In genomic region chr9:93684806-93685553, GRCh38 we compare ENCODE assay signal across 12 cellular contexts.
A peak's percentile ranks its signal among the peaks of the same experiment; 100 is the strongest.
DNase-seq lines count a peak whose midpoint lies in the region; ATAC-seq and TF ChIP-seq lines count a peak whose summit lies in the region.
"Had no signal": no experiment of that assay in that cellular context is flagged by ENCODE, and none has a peak within 500 bp of the region (broad histone marks: within the 10 kb centered on the region; RNA-seq: fewer than 3 reads in every experiment).

No MANE protein-coding gene starts in this region.

- 36% methylated on average over 6 of the region's 11 CpGs for WGBS in right lobe of liver (ENCODE audit: insufficient coverage, low coverage, low lambda C conversion rate, missing lambda C conversion rate)

- H3K9me3 ChIP-seq in right lobe of liver, result peaks cover 0 to 5% (median 0%) of the 10 kb centered on the region in 4 donors
- H3K9me3 ChIP-seq: ovary had no signal

- peak; percentile 26 for DNase-seq in NCI-H1105 treated with DMSO at 0.1 percent for 48 hours (lab: John Stamatoyannopoulos, UW)
- no peak for DNase-seq in NCI-H1105 (lab: John Stamatoyannopoulos, UW)
- peak; percentile 80 to 89 for DNase-seq in Kasumi-1 (lab: John Stamatoyannopoulos, UW)
- peak; percentile 16 to 37 for DNase-seq in cardiac fibroblast (ENCODE audit: low read depth in 2 of 2)
- DNase-seq in neural crest cell (ENCODE audit: low read depth, low spot score), result no peak
- DNase-seq in stimulated activated CD4-positive, alpha-beta T cell treated with anti-CD3 and anti-CD28 coated beads, Interleukin-4, amount 100 ng/mL, for 1 hour, result no peak
- DNase-seq in right lobe of liver, result no peak
- no peak for DNase-seq in effector CD8-positive, alpha-beta T cell (lab: John Stamatoyannopoulos, UW)
- DNase-seq: central memory CD4-positive, alpha-beta T cell; PC-9 had no signal

- H3K4me1 ChIP-seq in right lobe of liver, result peaks cover 0 to 10% (median 0%) of the 10 kb centered on the region in 4 donors
- H3K4me1 ChIP-seq: A549 had no signal

- peak; percentile 41 for TF ChIP-seq CTCF in cardiac fibroblast (IDR thresholded peaks at IDR 0.05; ENCODE audit: low read depth, low read length)
- TF ChIP-seq CTCF in neural crest cell (conservative IDR thresholded peaks at IDR 0.05), result peak; percentile 46
- no peak for TF ChIP-seq CTCF in right lobe of liver (IDR thresholded peaks at IDR 0.05)

- H3K27ac ChIP-seq in right lobe of liver, result no peak overlapping the region
- H3K27ac ChIP-seq: A549, ovary, PC-9 had no signal

- intact Hi-C loops in right lobe of liver (cut with DNase I), result loop anchor here (5.0 kb wide), 1 partner anchor 277 kb away; no protein-coding TSS in a partner anchor

- H3K9me3 Mint-ChIP-seq in neural crest cell, result peaks cover 3% of the 10 kb centered on the region

- H3K4me3 Mint-ChIP-seq in neural crest cell, result no peak overlapping the region

- no peaks in the 10 kb centered on the region for H3K27me3 Mint-ChIP-seq in neural crest cell (ENCODE audit: low read depth)

- no peak overlapping the region for H3K4me3 ChIP-seq in cardiac fibroblast (replicated peaks in 1 of 2; ENCODE audit: low read depth in 2 of 2, low read length in 2 of 2)
- no peak overlapping the region for H3K4me3 ChIP-seq in right lobe of liver
- H3K4me3 ChIP-seq: A549, ovary, PC-9 had no signal

- H3K36me3 ChIP-seq in right lobe of liver, result no peaks in the 10 kb centered on the region
- H3K36me3 ChIP-seq: ovary had no signal

- no peaks in the 10 kb centered on the region for H3K27me3 ChIP-seq in right lobe of liver
- H3K27me3 ChIP-seq: ovary had no signal

- ATAC-seq in right lobe of liver, result no peak

- H3K36me3 Mint-ChIP-seq in neural crest cell (ENCODE audit: low read depth), result no peaks in the 10 kb centered on the region

- no peak for TF ChIP-seq POLR2A in right lobe of liver (IDR thresholded peaks at IDR 0.05)

- H3K27ac Mint-ChIP-seq in neural crest cell (ENCODE audit: unreplicated experiment), result no peak overlapping the region

- H3K4me1 Mint-ChIP-seq in neural crest cell, result peaks cover 5% of the 10 kb centered on the region

Comparison
In these comparisons a context has a peak if more than half of its experiments do, and no peak if none do; other contexts are left out.
1. DNase-seq: peak in NCI-H1105 treated with DMSO at 0.1 percent for 48 hours (single experiment), Kasumi-1 (2 of 2) and cardiac fibroblast (2 of 2); none in NCI-H1105 (single experiment), neural crest cell (single experiment), stimulated activated CD4-positive, alpha-beta T cell treated with anti-CD3 and anti-CD28 coated beads, Interleukin-4, amount 100 ng/mL, for 1 hour (single experiment), right lobe of liver (0 of 3) and effector CD8-positive, alpha-beta T cell (single experiment).
2. CTCF ChIP-seq: peak in cardiac fibroblast (single experiment) and neural crest cell (single experiment); none in right lobe of liver (0 of 4).